Comparison of ENCODE assay signal across 1 cellular context in genomic region chr12:130754234-130755001, GRCh38.
TF ChIP-seq lines count a peak whose summit lies in the region.

No MANE protein-coding gene starts in this region.

TF ChIP-seq in HepG2, 621 proteins besides CTCF, POLR2A, EP300 and RAD21 (continues in another document):
- TF ChIP-seq HNRNPK (IDR thresholded peaks at IDR 0.05; ENCODE audit: low read depth, low read length, poor library complexity, severe bottlenecking) (no peak), ZSCAN20 (CRISPR knock-in tag; IDR thresholded peaks at IDR 0.05; ENCODE audit: borderline replicate concordance) (no peak), THAP9 (CRISPR knock-in tag; IDR thresholded peaks at IDR 0.05; ENCODE audit: borderline replicate concordance) (no peak), ZNF362 (CRISPR knock-in tag; IDR thresholded peaks at IDR 0.05; ENCODE audit: borderline replicate concordance) (no peak), FOXP4 (CRISPR knock-in tag; IDR thresholded peaks at IDR 0.05) (no peak), SRSF1 (optimal IDR thresholded peaks at IDR 0.05; ENCODE audit: low read depth, low read length) (no peak), ZBTB38 (CRISPR knock-in tag; IDR thresholded peaks at IDR 0.05) (no peak), EEA1 (CRISPR knock-in tag; IDR thresholded peaks at IDR 0.05; ENCODE audit: borderline replicate concordance) (no peak), EED (CRISPR knock-in tag; IDR thresholded peaks at IDR 0.05) (no peak), ZNF329 (CRISPR knock-in tag; IDR thresholded peaks at IDR 0.05; ENCODE audit: low read depth) (no peak), ZNF660 (CRISPR knock-in tag; IDR thresholded peaks at IDR 0.05; ENCODE audit: borderline replicate concordance, low read depth) (no peak), U2AF2 (IDR thresholded peaks at IDR 0.05; ENCODE audit: low read depth, low read length) (no peak), SCMH1 (CRISPR knock-in tag; IDR thresholded peaks at IDR 0.05; ENCODE audit: borderline replicate concordance) (no peak), SOX6 (IDR thresholded peaks at IDR 0.05) (peak; percentile 74; the same call in 1 of the 2 replicates), SOX6 (CRISPR knock-in tag; IDR thresholded peaks at IDR 0.05) (no peak), AHR (CRISPR knock-in tag; IDR thresholded peaks at IDR 0.05) (no peak), POGZ (CRISPR knock-in tag; IDR thresholded peaks at IDR 0.05) (peak; percentile 41; the same call in 1 of the 2 replicates), GTF3A (CRISPR knock-in tag; conservative IDR thresholded peaks at IDR 0.05) (no peak), ZBTB40 (IDR thresholded peaks at IDR 0.05) (peak; percentile 72), ZBTB40 (CRISPR knock-in tag; IDR thresholded peaks at IDR 0.05) (no peak), ARID2 (CRISPR knock-in tag; IDR thresholded peaks at IDR 0.05; ENCODE audit: borderline replicate concordance) (no peak), ZBTB44 (CRISPR knock-in tag; IDR thresholded peaks at IDR 0.05) (no peak), ELF3 (CRISPR knock-in tag; IDR thresholded peaks at IDR 0.05) (0 out of 2 replicates have a peak, but pooled peaks have one; percentile 33), ZNF354B (CRISPR knock-in tag; IDR thresholded peaks at IDR 0.05) (no peak), ZNF274 (CRISPR knock-in tag; IDR thresholded peaks at IDR 0.05) (no peak), PLRG1 (conservative IDR thresholded peaks at IDR 0.05) (no peak), HNRNPUL1 (IDR thresholded peaks at IDR 0.05; ENCODE audit: low read depth, low read length) (no peak), ZFYVE20 (CRISPR knock-in tag; IDR thresholded peaks at IDR 0.05; ENCODE audit: borderline replicate concordance, low read depth) (no peak), ZNF720 (CRISPR knock-in tag; IDR thresholded peaks at IDR 0.05) (no peak), ZSCAN9 (CRISPR knock-in tag; IDR thresholded peaks at IDR 0.05; ENCODE audit: borderline replicate concordance) (no peak), PHF20 (CRISPR knock-in tag; IDR thresholded peaks at IDR 0.05) (peak; percentile 78), LBX2 (CRISPR knock-in tag; IDR thresholded peaks at IDR 0.05; ENCODE audit: borderline replicate concordance) (no peak), ZMYM2 (CRISPR knock-in tag; IDR thresholded peaks at IDR 0.05) (no peak), ZBTB49 (CRISPR knock-in tag; IDR thresholded peaks at IDR 0.05; ENCODE audit: borderline replicate concordance) (no peak), ZNF7 (CRISPR knock-in tag; IDR thresholded peaks at IDR 0.05) (no peak), ZNF839 (CRISPR knock-in tag; IDR thresholded peaks at IDR 0.05; ENCODE audit: borderline replicate concordance) (no peak), NFE2L1 (CRISPR knock-in tag; IDR thresholded peaks at IDR 0.05; ENCODE audit: borderline replicate concordance) (no peak), ZNF879 (CRISPR knock-in tag; IDR thresholded peaks at IDR 0.05) (no peak), FOXA3 (CRISPR knock-in tag; IDR thresholded peaks at IDR 0.05) (no peak), ELF1 (CRISPR knock-in tag; IDR thresholded peaks at IDR 0.05) (peak; percentile 66; the same call in 1 of the 2 replicates), ZNF33B (CRISPR knock-in tag; IDR thresholded peaks at IDR 0.05) (no peak), ZNF792 (CRISPR knock-in tag; IDR thresholded peaks at IDR 0.05) (no peak), GMEB2 (CRISPR knock-in tag; IDR thresholded peaks at IDR 0.05; ENCODE audit: low read depth) (no peak)
